Comparison of ENCODE assay signal across 24 cellular contexts in the genomic region with DNA sequence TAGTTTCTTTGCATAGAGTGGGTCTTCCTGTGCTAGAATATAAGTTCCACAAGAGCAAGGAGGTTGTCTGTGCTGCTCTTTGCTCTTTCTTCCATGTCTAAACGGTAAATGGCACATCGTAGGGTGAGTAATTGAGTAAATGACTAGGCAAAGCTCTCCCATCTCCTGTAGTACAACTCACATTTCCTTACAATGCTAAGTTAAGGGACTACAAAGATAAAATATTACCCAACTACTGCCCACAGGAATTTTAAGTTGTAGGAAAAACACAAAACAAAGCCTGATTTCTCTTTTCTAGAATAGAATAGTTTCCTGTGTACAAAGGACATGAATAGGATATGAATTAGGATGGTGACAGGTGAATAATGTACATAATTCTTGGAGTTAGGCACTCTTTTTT. TPM values are rescaled to one million over a fixed set of nuclear protein-coding genes. Genes with fewer than 3 reads are reported as not detected.
DNase-seq lines count a peak whose midpoint lies in the region; ATAC-seq, FAIRE-seq and TF ChIP-seq lines count a peak whose summit lies in the region.
"Had no signal": no experiment of that assay in that cellular context is flagged by ENCODE, and none has a peak within 500 bp of the region (broad histone marks: within the 10 kb centered on the region; RNA-seq: fewer than 3 reads in every experiment).

No MANE protein-coding gene starts in this region.

- H2BK15ac ChIP-seq in IMR-90 (ENCODE audit: low read depth, low read length) = no peak overlapping the region

- H3K4me2 ChIP-seq in IMR-90 (ENCODE audit: low read depth, low read length) (no peak overlapping the region), smooth muscle cell (peak overlapping the region; percentile 4)
- H3K4me2 ChIP-seq: BLaER1, KMS-11 had no signal

- H2AFZ ChIP-seq in IMR-90 (replicated peaks; ENCODE audit: low read length, poor library complexity) = no peak overlapping the region
- H2AFZ ChIP-seq in smooth muscle cell (ENCODE audit: low read depth) = no peak overlapping the region

- no peak overlapping the region for H4K8ac ChIP-seq in IMR-90 (ENCODE audit: low read depth in 2 of 2, low read length in 2 of 2)

- H3K4ac ChIP-seq in IMR-90 (ENCODE audit: low read depth, low read length) = no peak overlapping the region

- H2AK9ac ChIP-seq in IMR-90 (replicated peaks; ENCODE audit: low read depth, low read length, poor library complexity) = no peak overlapping the region

- H4K91ac ChIP-seq in IMR-90 (ENCODE audit: insufficient read depth, low read depth, low read length) = no peak overlapping the region

- H3K27me3 ChIP-seq in IMR-90 (ENCODE audit: control insufficient read depth, insufficient read depth, low read length) (peaks cover 4% of the 10 kb centered on the region), smooth muscle cell (ENCODE audit: low read depth) (peaks cover 16% of the 10 kb centered on the region)
- H3K27me3 ChIP-seq: BLaER1, Peyer's patch, SJCRH30 had no signal

- H3K9me1 ChIP-seq in IMR-90 (ENCODE audit: insufficient read depth, low read length) = no peaks in the 10 kb centered on the region

- H3K4me1 ChIP-seq in IMR-90 (ENCODE audit: control insufficient read depth, insufficient read depth, low read length) (no peaks in the 10 kb centered on the region; the same call in 1 of the 2 replicates), smooth muscle cell (ENCODE audit: low read depth) (peaks cover 6% of the 10 kb centered on the region)
- H3K4me1 ChIP-seq: BLaER1, Peyer's patch, SJCRH30 had no signal

- WGBS in IMR-90 (ENCODE audit: extremely low coverage in 2 of 2, insufficient read length in 1 of 2), 2 experiments = no CpG with 5 or more reads among the region's 2 CpGs
- WGBS in smooth muscle cell (ENCODE audit: low lambda C conversion rate) = 35% methylated on average over 2 of the region's 2 CpGs

- H3F3A ChIP-seq in smooth muscle cell (ENCODE audit: low read depth) = no peaks in the 10 kb centered on the region

- H3K9me3 ChIP-seq in IMR-90 (ENCODE audit: control insufficient read depth, insufficient read depth, low read length) (no peaks in the 10 kb centered on the region), smooth muscle cell (replicated peaks; ENCODE audit: low read depth) (no peaks in the 10 kb centered on the region)
- H3K9me3 ChIP-seq: BLaER1, Peyer's patch, SJCRH30 had no signal

- H3K9ac ChIP-seq in IMR-90 (ENCODE audit: low read depth, low read length) (no peak overlapping the region), smooth muscle cell (ENCODE audit: low read depth) (no peak overlapping the region)
- H3K9ac ChIP-seq: BLaER1, KMS-11 had no signal

- H3K36me3 ChIP-seq in IMR-90 (ENCODE audit: control insufficient read depth, insufficient read depth, low read length) (no peaks in the 10 kb centered on the region), smooth muscle cell (ENCODE audit: low read depth) (no peaks in the 10 kb centered on the region)
- H3K36me3 ChIP-seq: BLaER1, Peyer's patch, SJCRH30 had no signal

- H3K79me1 ChIP-seq in IMR-90 (ENCODE audit: low read depth in 1 of 2, low read length in 2 of 2) = no peaks in the 10 kb centered on the region

- no peak for TF ChIP-seq RAD21 in IMR-90 (IDR thresholded peaks at IDR 0.05; ENCODE audit: low read length)

- no peak overlapping the region for H3K23ac ChIP-seq in IMR-90 (ENCODE audit: low read depth, low read length)

- FAIRE-seq in frontal cortex (lab: Jason Lieb, UNC) = no peak
- FAIRE-seq: HTR-8/SVneo had no signal

- ATAC-seq in IMR-90 (ENCODE audit: low read depth) (peak; percentile 44; the same call in 1 of the 2 replicates), GM18868 (IDR thresholded peaks at IDR 0.05; ENCODE audit: unreplicated experiment) (no peak), GM19455 (IDR thresholded peaks at IDR 0.05; ENCODE audit: unreplicated experiment) (no peak)

- no peak overlapping the region for H2BK120ac ChIP-seq in IMR-90 (ENCODE audit: low read depth, low read length)

- H4K20me1 ChIP-seq in IMR-90 (ENCODE audit: insufficient read depth, low read length) (no peaks in the 10 kb centered on the region), smooth muscle cell (ENCODE audit: low read depth) (no peaks in the 10 kb centered on the region)
- H4K20me1 ChIP-seq: BLaER1 had no signal

- dilution Hi-C loops in IMR-90 (cut with HindIII; ENCODE audit: low sequenced_read_pairs, unreplicated experiment) = no loop called here

- no TSS peak for BruUV-seq in IMR-90 (replicated peaks; lab: Mats Ljungman, UMichigan)

- no peak for TF ChIP-seq CTCF in IMR-90 (conservative IDR thresholded peaks at IDR 0.05; ENCODE audit: low read depth, low read length)
- no peak for TF ChIP-seq CTCF in astrocyte of the spinal cord (IDR thresholded peaks at IDR 0.05; ENCODE audit: low read depth, low read length)
- no peak for TF ChIP-seq CTCF in fibroblast of villous mesenchyme (IDR thresholded peaks at IDR 0.05; ENCODE audit: insufficient read depth, low read depth, low read length)
- TF ChIP-seq CTCF in smooth muscle cell (IDR thresholded peaks at IDR 0.05; ENCODE audit: borderline replicate concordance, insufficient read depth, poor library complexity, severe bottlenecking) = no peak

- no peak overlapping the region for H4K5ac ChIP-seq in IMR-90 (ENCODE audit: low read depth, low read length)

- POLR2A ChIA-PET in IMR-90 (lab: Charles Lee; ENCODE audit: unreplicated experiment) = no interaction called here

- H3K79me2 ChIP-seq in smooth muscle cell (ENCODE audit: low read depth) = no peaks in the 10 kb centered on the region

- no peak overlapping the region for H3K4me3 ChIP-seq in IMR-90 (ENCODE audit: insufficient read depth, low read depth, low read length)
- no peak overlapping the region for H3K4me3 ChIP-seq in astrocyte of the spinal cord (ENCODE audit: low read depth, low read length)
- no peak overlapping the region for H3K4me3 ChIP-seq in fibroblast of villous mesenchyme (ENCODE audit: low read depth, low read length)
- no peak overlapping the region for H3K4me3 ChIP-seq in smooth muscle cell
- H3K4me3 ChIP-seq: BLaER1, Peyer's patch, SJCRH30 had no signal

- no peak overlapping the region for H2AK5ac ChIP-seq in IMR-90 (ENCODE audit: low read depth, low read length)

- CTCF ChIA-PET in IMR-90 (lab: Yijun Ruan, JAX) = no interaction called here

- DNase-seq in IMR-90 (peak; percentile 64), astrocyte of the spinal cord (ENCODE audit: low read depth, low spot score) (peak; percentile 60), fibroblast of villous mesenchyme (ENCODE audit: low read depth) (peak; percentile 32), smooth muscle cell (lab: John Stamatoyannopoulos, UW; ENCODE audit: unreplicated experiment) (no peak), frontal cortex (ENCODE audit: low spot score in 2 of 2) (no peak)
- DNase-seq: CD4-positive, alpha-beta T cell; COR-L47; DMS79; GOT3; HCEC 1CT; MV-4-11; NCI-H1105 treated with DMSO at 0.1 percent for 48 hours; NCI-H1694; NCI-H2081; NCI-H2171 treated with DMSO at 0.1 percent for 48 hours; NCI-H446; NCI-H526; Peyer's patch; SJCRH30 had no signal

- in situ Hi-C loops in IMR-90 (cut with MboI; ENCODE audit: low sequenced_read_pairs) (no loop called here), astrocyte of the spinal cord (cut with HindIII; ENCODE audit: low sequenced_read_pairs) (no loop called here)

- intact Hi-C loops in IMR-90 (cut with micrococcal nuclease) = no loop called here

- no peak overlapping the region for H3K14ac ChIP-seq in IMR-90 (replicated peaks; ENCODE audit: low read depth, low read length)

- no peak overlapping the region for H3K18ac ChIP-seq in IMR-90 (ENCODE audit: low read depth, low read length)

- H2BK20ac ChIP-seq in IMR-90 (ENCODE audit: low read depth, low read length) = no peak overlapping the region

- H3K56ac ChIP-seq in IMR-90 (ENCODE audit: extremely low read depth, insufficient read depth, low read length) = no peak overlapping the region

- H3K27ac ChIP-seq in IMR-90 (ENCODE audit: insufficient read depth, low read length) = no peak overlapping the region
- H3K27ac ChIP-seq in smooth muscle cell (ENCODE audit: low read depth) = no peak overlapping the region
- H3K27ac ChIP-seq: BLaER1, KMS-11, Peyer's patch, SJCRH30 had no signal

- no peak overlapping the region for H2BK5ac ChIP-seq in IMR-90 (ENCODE audit: low read depth, low read length, poor library complexity, severe bottlenecking)

- TF ChIP-seq POLR2A in IMR-90 (IDR thresholded peaks at IDR 0.05; ENCODE audit: low read depth, low read length) = no peak

TF ChIP-seq in IMR-90, 13 proteins besides CTCF, POLR2A, EP300 and RAD21:
- TF ChIP-seq NFE2L2 (IDR thresholded peaks at IDR 0.05; ENCODE audit: low read depth, low read length) (peak; percentile 38; the same call in 1 of the 2 replicates), MXI1 (IDR thresholded peaks at IDR 0.05; ENCODE audit: borderline replicate concordance, low read depth, low read length) (no peak), CEBPB (IDR thresholded peaks at IDR 0.05; ENCODE audit: low read depth, low read length) (peak; percentile 44; the same call in 1 of the 2 replicates), SMC3 (IDR thresholded peaks at IDR 0.05; ENCODE audit: low read depth, low read length) (no peak), BHLHE40 (IDR thresholded peaks at IDR 0.05; ENCODE audit: low read depth, low read length) (no peak)

RNA-seq across cellular contexts. Expression of a gene that starts 19.9 kb away (rescaled TPM):
- total RNA-seq in IMR-90 (2012; rRNA removed) (69.2 and 87.8 TPM in 2 replicates), fibroblast of villous mesenchyme (10.4 and 17.1 TPM in 2 replicates), smooth muscle cell (26.5 and 28.1 TPM in 2 replicates), frontal cortex (51.8 TPM)
- polyA plus RNA-seq in IMR-90 (2012; rRNA removed) (55.9 and 62.8 TPM in 2 replicates), smooth muscle cell (22.9 and 31.3 TPM in 2 replicates)
- polyA plus RNA-seq in IMR-90 (2012; cell fraction: cytosol; rRNA removed) = 35.1 and 74.2 TPM in 2 replicates
- 87.7 and 98.9 TPM in 2 replicates for polyA plus RNA-seq in IMR-90 (2012; cell fraction: nucleus; rRNA removed; ENCODE audit: low replicate concordance)

Comparison
In these comparisons a context has a peak if more than half of its experiments do, and no peak if none do; other contexts are left out.
1. DNase-seq: peak in IMR-90 (single experiment), astrocyte of the spinal cord (single experiment) and fibroblast of villous mesenchyme (single experiment); none in smooth muscle cell (single experiment) and frontal cortex (0 of 2).